ENCODE assay signal across 1 cellular context in genomic region chr12:41795066-41795465, GRCh38.
TF ChIP-seq lines count a peak whose summit lies in the region.

No MANE protein-coding gene starts in this region.

TF ChIP-seq in GM23338, 12 proteins besides CTCF, POLR2A, EP300 and RAD21 (continued from another document):
- TF ChIP-seq NANOG (IDR thresholded peaks at IDR 0.05; ENCODE audit: borderline replicate concordance): no peak
- no peak for TF ChIP-seq CREB1 (CRISPR knock-in tag; IDR thresholded peaks at IDR 0.05; ENCODE audit: low read depth)
- no peak for TF ChIP-seq ZNF331 (CRISPR knock-in tag; IDR thresholded peaks at IDR 0.05; ENCODE audit: low read depth)
- TF ChIP-seq POLR2AphosphoS5 (IDR thresholded peaks at IDR 0.05; ENCODE audit: low read depth): no peak
